1 cellular context compared by ENCODE assay signal in genomic region chr9:71897573-71897972, GRCh38.
TF ChIP-seq lines count a peak whose summit lies in the region.

No MANE protein-coding gene starts in this region.

TF ChIP-seq in WTC11, 78 proteins besides CTCF, POLR2A, EP300 and RAD21 (continued from another document):
- TF ChIP-seq ZNF532 (CRISPR knock-in tag; IDR thresholded peaks at IDR 0.05; ENCODE audit: borderline replicate concordance), result no peak
